Comparison of ENCODE assay signal across 18 cellular contexts in genomic region chr11:125772834-125773505, GRCh38. TPM values are rescaled to one million over a fixed set of nuclear protein-coding genes. Genes with fewer than 3 reads are reported as not detected.
DNase-seq lines count a peak whose midpoint lies in the region; ATAC-seq and TF ChIP-seq lines count a peak whose summit lies in the region.
"Had no signal": no experiment of that assay in that cellular context is flagged by ENCODE, and none has a peak within 500 bp of the region (broad histone marks: within the 10 kb centered on the region; RNA-seq: fewer than 3 reads in every experiment).

No MANE protein-coding gene starts in this region.

- peak; percentile 78 for ATAC-seq in SK-N-SH treated with all-trans-retinoic acid at 6 μM for 48 hours
- ATAC-seq in HG03095 (IDR thresholded peaks at IDR 0.05; ENCODE audit: unreplicated experiment), result no peak
- ATAC-seq: HCT116, PC-3 had no signal

- H3K4me3 ChIP-seq in fibroblast of mammary gland (ENCODE audit: control insufficient read depth, low read depth, low read length), result no peak overlapping the region
- H3K4me3 ChIP-seq: adrenal gland, esophagus squamous epithelium, neural progenitor cell, skin epidermis, tibial nerve had no signal

- no peak for TF ChIP-seq CTCF in fibroblast of mammary gland (conservative IDR thresholded peaks at IDR 0.05; ENCODE audit: control insufficient read depth, insufficient read depth, low read depth, low read length)

- DNase-seq in GM04504 (ENCODE audit: low read depth) (peak; percentile 48), fibroblast of mammary gland (ENCODE audit: low read depth) (peak; percentile 42), renal cortical epithelial cell (ENCODE audit: low read depth) (peak; percentile 2), cerebellar cortex (ENCODE audit: low spot score) (no peak), globus pallidus (ENCODE audit: low spot score) (no peak)
- DNase-seq: adrenal gland; CD4-positive, alpha-beta T cell; esophagus squamous epithelium; NCI-H1048; PC-3; stimulated activated CD4-positive, alpha-beta T cell treated with anti-CD3 and anti-CD28 coated beads, Interleukin-4, amount 100 ng/mL, for 4 hours had no signal

TF ChIP-seq in SK-N-SH treated with all-trans-retinoic acid at 6 μM for 48 hours, 23 proteins besides CTCF, POLR2A, EP300 and RAD21:
- no peak for TF ChIP-seq SNAI2 (CRISPR knock-in tag; IDR thresholded peaks at IDR 0.05)

RNA-seq across cellular contexts. Expression of gene PATE2, which starts 5.7 kb away (rescaled TPM):
- 0.20 TPM in 1 of 2 replicates, not detected in the other for total RNA-seq in renal cortical epithelial cell
- total RNA-seq: CD4-positive, alpha-beta T cell; PC-3; tibial nerve had no signal

RNA-seq across cellular contexts. Expression of gene PATE3, which starts 15.0 kb away (rescaled TPM):
- not detected in 2 replicates for total RNA-seq in renal cortical epithelial cell
- total RNA-seq: adrenal gland; CD4-positive, alpha-beta T cell; esophagus squamous epithelium; lung microvascular endothelial cell; PC-3; tibial nerve had no signal

RNA-seq across cellular contexts. Expression of gene PATE1, which starts 26.9 kb away (rescaled TPM):
- not detected in 2 replicates for total RNA-seq in renal cortical epithelial cell
- total RNA-seq: adrenal gland; CD4-positive, alpha-beta T cell; esophagus squamous epithelium; lung microvascular endothelial cell; PC-3; tibial nerve had no signal

Comparison
In these comparisons a context has a peak if more than half of its experiments do, and no peak if none do; other contexts are left out.
1. DNase-seq: peak in GM04504 (single experiment), fibroblast of mammary gland (single experiment) and renal cortical epithelial cell (single experiment); none in cerebellar cortex (single experiment) and globus pallidus (single experiment).